Comparison of ENCODE assay signal across 23 cellular contexts in genomic region chr16:3601614-3602319, GRCh38. TPM values are rescaled to one million over a fixed set of nuclear protein-coding genes. Genes with fewer than 3 reads are reported as not detected.
"Had no signal": no experiment of that assay in that cellular context is flagged by ENCODE, and none has a peak within 500 bp of the region (broad histone marks: within the 10 kb centered on the region; RNA-seq: fewer than 3 reads in every experiment).

No MANE protein-coding gene starts in this region.

- H3K27me3 ChIP-seq: brain microvascular endothelial cell, cardiac muscle cell, MG63 had no signal

- H3K27ac Mint-ChIP-seq: activated CD8-positive, alpha-beta T cell treated with anti-CD3 and anti-CD28 coated beads for 36 hours; activated naive CD4-positive, alpha-beta T cell treated with anti-CD3 and anti-CD28 coated beads, Interleukin-2, amount 10 ng/mL, durations not matched to agents 7 days and 5 days; activated naive CD8-positive, alpha-beta T cell treated with anti-CD3 and anti-CD28 coated beads for 36 hours; activated T-cell treated with anti-CD3 and anti-CD28 coated beads, Interleukin-2, amount 50 U/mL, for 72 hours; activated T-helper 2 cell treated with anti-CD3 and anti-CD28 coated beads, Interferon-gamma antibody, Interleukin-2, Interleukin-4, amounts not matched to agents 10 μg/mL and 5 μg/mL and 100 μg/mL, durations not matched to agents 14 hours and 24 hours and 36 hours; T-cell had no signal

- H3K4me3 Mint-ChIP-seq: activated CD8-positive, alpha-beta T cell treated with anti-CD3 and anti-CD28 coated beads for 36 hours; activated naive CD4-positive, alpha-beta T cell treated with anti-CD3 and anti-CD28 coated beads, Interleukin-2, amount 10 ng/mL, durations not matched to agents 7 days and 5 days; activated naive CD8-positive, alpha-beta T cell treated with anti-CD3 and anti-CD28 coated beads for 36 hours; activated T-cell treated with anti-CD3 and anti-CD28 coated beads, Interleukin-2, amount 50 U/mL, for 72 hours; T-cell had no signal

- H3K4me3 ChIP-seq: cardiac muscle cell, MG63 had no signal

- ATAC-seq: activated CD8-positive, alpha-beta T cell treated with anti-CD3 and anti-CD28 coated beads for 36 hours; activated T-cell treated with anti-CD3 and anti-CD28 coated beads, Interleukin-2, amount 50 U/mL, for 72 hours; PC-3; T-cell had no signal

- H3K27me3 Mint-ChIP-seq: activated CD8-positive, alpha-beta T cell treated with anti-CD3 and anti-CD28 coated beads for 36 hours; activated naive CD4-positive, alpha-beta T cell treated with anti-CD3 and anti-CD28 coated beads, Interleukin-2, amount 10 ng/mL, durations not matched to agents 7 days and 5 days; activated naive CD8-positive, alpha-beta T cell treated with anti-CD3 and anti-CD28 coated beads for 36 hours; T-cell had no signal

- H3K4me1 Mint-ChIP-seq: activated naive CD8-positive, alpha-beta T cell treated with anti-CD3 and anti-CD28 coated beads for 36 hours; T-cell had no signal

- DNase-seq: activated CD4-positive, alpha-beta T cell treated with anti-CD3 and anti-CD28 coated beads, Interleukin-2, amount 50 U/mL, for 1 hour; activated CD4-positive, CD25-positive, alpha-beta regulatory T cell; activated CD8-positive, alpha-beta memory T cell treated with anti-CD3 and anti-CD28 coated beads, Interleukin-2, amount 50 U/mL, for 4 hours; activated CD8-positive, alpha-beta T cell treated with anti-CD3 and anti-CD28 coated beads for 36 hours; activated gamma-delta T cell treated with Interleukin-2 at 50 U/mL for 16 hours; activated naive CD4-positive, alpha-beta T cell treated with anti-CD3 and anti-CD28 coated beads, Interleukin-2, amount 10 ng/mL, durations not matched to agents 7 days and 5 days; activated naive CD8-positive, alpha-beta T cell treated with anti-CD3 and anti-CD28 coated beads for 36 hours; activated T-cell treated with anti-CD3 and anti-CD28 coated beads, Interleukin-2, amount 50 U/mL, for 72 hours; brain microvascular endothelial cell; MG63; MV-4-11; NCI-H1092 treated with DMSO at 0.1 percent for 48 hours; NCI-H1417 treated with DMSO at 0.1 percent for 48 hours; NCI-H1694 treated with DMSO at 0.1 percent for 48 hours; NCI-H2029 treated with DMSO at 0.1 percent for 48 hours; NCI-H510A treated with DMSO at 0.1 percent for 48 hours; NCI-H69; PC-3; SIG-M5; T-cell had no signal

- H3K27ac ChIP-seq: brain microvascular endothelial cell, cardiac muscle cell, VCaP had no signal

RNA-seq across cellular contexts. Expression of gene NLRC3, which starts 24.6 kb away (rescaled TPM):
- total RNA-seq: PC-3 had no signal
